In genomic region chr1:204506091-204506968, GRCh38 we compare ENCODE assay signal across 1 cellular context.
TF ChIP-seq lines count a peak whose summit lies in the region.

No MANE protein-coding gene starts in this region.

TF ChIP-seq in GM12878, 131 proteins besides CTCF, POLR2A, EP300 and RAD21 (continued from another document):
- TF ChIP-seq E4F1 (IDR thresholded peaks at IDR 0.05; ENCODE audit: borderline replicate concordance, partially characterized antibody) = no peak
- no peak for TF ChIP-seq KAT2A (conservative IDR thresholded peaks at IDR 0.05; ENCODE audit: control insufficient read depth, low read depth, low read length)
- TF ChIP-seq TCF12 (IDR thresholded peaks at IDR 0.05; ENCODE audit: low read depth, low read length) = no peak
- TF ChIP-seq RCOR1 (conservative IDR thresholded peaks at IDR 0.05; ENCODE audit: low read depth, low read length) = no peak
- no peak for TF ChIP-seq FOXM1 (IDR thresholded peaks at IDR 0.05; ENCODE audit: low read depth, low read length)
- TF ChIP-seq NR2F1 (conservative IDR thresholded peaks at IDR 0.05) = peak; percentile 34; the same call in 1 of the 2 replicates
- TF ChIP-seq MYC (IDR thresholded peaks at IDR 0.05; ENCODE audit: insufficient read depth, insufficient read length, insufficient replicate concordance, low read length, severe bottlenecking) = no peak
- no peak for TF ChIP-seq E2F8 (IDR thresholded peaks at IDR 0.05; ENCODE audit: low read depth, partially characterized antibody)
